ENCODE assay signal across 22 cellular contexts in the genomic region with DNA sequence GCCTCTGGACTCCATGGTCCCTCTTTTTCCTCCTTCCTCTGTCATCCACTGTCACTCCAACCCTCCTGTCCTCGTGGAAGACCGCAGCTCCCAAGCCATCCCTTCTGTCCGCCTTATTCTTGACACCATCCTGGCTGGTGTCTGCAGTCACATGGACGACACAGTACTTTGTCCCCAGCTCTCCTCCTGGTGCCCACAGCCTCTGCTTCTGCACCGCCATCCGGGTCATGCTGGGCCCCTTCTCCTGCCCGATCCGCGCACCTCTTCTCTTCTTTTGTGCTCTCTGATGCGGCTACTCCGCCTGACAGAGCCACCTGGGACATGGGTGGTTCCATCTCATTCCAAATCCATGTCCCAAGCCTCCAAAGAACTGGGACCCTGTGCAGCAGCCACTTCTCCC. TPM values are rescaled to one million over a fixed set of nuclear protein-coding genes. Genes with fewer than 3 reads are reported as not detected.
"Had no signal": no experiment of that assay in that cellular context is flagged by ENCODE, and none has a peak within 500 bp of the region (broad histone marks: within the 10 kb centered on the region; RNA-seq: fewer than 3 reads in every experiment).

No MANE protein-coding gene starts in this region.

- H3K4me3 ChIP-seq: SJSA1, SK-N-MC had no signal

- DNase-seq: KBM-7, MV-4-11, NCI-H1048, NCI-H1105, NCI-H1417, NCI-H1436 treated with DMSO at 0.1 percent for 48 hours, NCI-H1694, NCI-H187 treated with DMSO at 0.1 percent for 48 hours, NCI-H2029 treated with DMSO at 0.1 percent for 48 hours, NCI-H2107, NCI-H2227 treated with DMSO at 0.1 percent for 48 hours, NCI-H524, NCI-H526 treated with DMSO at 0.1 percent for 48 hours, NCI-H748 treated with DMSO at 0.1 percent for 48 hours, Right ventricle myocardium superior, RPMI8226, SIG-M5 had no signal

- H3K9me3 ChIP-seq: SJSA1 had no signal

- H3K27me3 ChIP-seq: SJSA1 had no signal

- H3K27ac ChIP-seq: HL-60, SJSA1, SK-N-MC had no signal

- FAIRE-seq: HTR-8/SVneo, RCC 7860 had no signal

- H3K36me3 ChIP-seq: SJSA1 had no signal

RNA-seq across cellular contexts. Expression of a gene that starts 22.5 kb away (rescaled TPM):
- total RNA-seq: Right ventricle myocardium superior had no signal
